Comparison of ENCODE assay signal across 8 cellular contexts in the genomic region with DNA sequence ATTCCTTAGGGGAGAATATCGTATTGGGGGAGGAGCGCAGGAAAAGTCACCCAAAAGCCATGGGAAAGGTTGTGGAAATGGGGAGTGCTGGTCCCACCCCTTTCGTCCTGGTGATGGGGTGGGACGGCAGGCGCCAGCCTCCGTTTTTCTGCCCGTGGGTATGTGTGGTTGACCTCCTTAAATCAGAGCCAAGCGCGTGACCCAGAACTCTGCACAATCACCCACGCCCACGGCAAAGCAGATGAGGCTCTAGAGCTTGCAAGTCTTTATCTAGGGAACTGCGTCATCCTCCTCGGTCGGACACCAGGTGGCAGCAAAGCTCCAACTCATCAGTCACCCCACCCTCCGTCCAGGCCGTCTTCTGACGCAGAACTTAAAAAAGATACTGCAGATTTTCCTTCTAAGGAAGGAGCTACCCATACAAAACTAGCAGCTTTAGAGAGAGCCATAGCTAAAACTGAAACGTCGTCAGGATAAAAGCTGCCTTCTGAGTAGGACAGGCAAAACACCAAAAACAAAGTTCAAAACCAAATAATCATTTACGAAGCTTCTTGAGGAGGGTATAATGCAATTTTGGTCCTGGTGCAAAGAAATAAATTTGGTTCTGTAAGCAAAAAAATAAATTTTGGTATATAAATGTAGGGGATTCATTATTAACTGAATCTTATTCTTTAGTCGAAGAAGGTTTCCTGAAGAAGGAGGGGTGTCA.
DNase-seq lines count a peak whose midpoint lies in the region; ATAC-seq and TF ChIP-seq lines count a peak whose summit lies in the region.

No MANE protein-coding gene starts in this region.

- POLR2A ChIA-PET in CD8-positive, alpha-beta memory T cell (lab: Charles Lee) = interaction anchor here (0.5 to 1.6 kb wide), 8 partner anchors 21 to 1143 kb away, joined by 3 to 11 read pairs (median 4); partner anchors contain the start of genes BLZF1, NME7 and SLC19A2

- H3K9me3 Mint-ChIP-seq in CD8-positive, alpha-beta memory T cell = no peaks in the 10 kb centered on the region
- H3K9me3 Mint-ChIP-seq in endothelial cell (ENCODE audit: unreplicated experiment) = no peaks in the 10 kb centered on the region

- peak overlapping the region; percentile 4 to 70 (median 51) for H3K4me3 Mint-ChIP-seq in CD8-positive, alpha-beta memory T cell
- no peak overlapping the region for H3K4me3 Mint-ChIP-seq in endothelial cell (ENCODE audit: unreplicated experiment)

- peak; percentile 98 for ATAC-seq in GM21367 (IDR thresholded peaks at IDR 0.05; ENCODE audit: unreplicated experiment)

- H3K4me3 ChIP-seq in CD8-positive, alpha-beta memory T cell (ENCODE audit: low read length) = peak overlapping the region; percentile 23

- H3K27me3 Mint-ChIP-seq in CD8-positive, alpha-beta memory T cell = no peaks in the 10 kb centered on the region
- no peaks in the 10 kb centered on the region for H3K27me3 Mint-ChIP-seq in endothelial cell (ENCODE audit: unreplicated experiment)

- no peaks in the 10 kb centered on the region for H3K27me3 ChIP-seq in CD8-positive, alpha-beta memory T cell (ENCODE audit: insufficient read depth, low read length, poor library complexity, severe bottlenecking)

- H3K27ac ChIP-seq in CD8-positive, alpha-beta memory T cell (ENCODE audit: low read depth, low read length) = peak overlapping the region; percentile 10

- H3K36me3 ChIP-seq in CD8-positive, alpha-beta memory T cell (ENCODE audit: insufficient read depth, low read length) = no peaks in the 10 kb centered on the region

- TF ChIP-seq CTCF in endothelial cell (IDR thresholded peaks at IDR 0.05; ENCODE audit: unreplicated experiment) = peak; percentile 75

- no peaks in the 10 kb centered on the region for H3K9me3 ChIP-seq in CD8-positive, alpha-beta memory T cell (ENCODE audit: low read length)

- H3K4me1 ChIP-seq in CD8-positive, alpha-beta memory T cell (ENCODE audit: insufficient read depth, low read length) = peaks cover 24% of the 10 kb centered on the region

- DNase-seq in CD8-positive, alpha-beta memory T cell = peak; percentile 81 to 92 (median 84)
- DNase-seq in HUDEP-2 (lab: John Stamatoyannopoulos, UW; ENCODE audit: unreplicated experiment in 76 of 76) = peak in 71 of 76 experiments; percentile 6 to 83 (median 55)
- DNase-seq in NOMO-1 treated with DMSO at 0.1 percent for 48 hours (lab: John Stamatoyannopoulos, UW; ENCODE audit: unreplicated experiment) = peak; percentile 89
- DNase-seq in activated CD8-positive, alpha-beta memory T cell treated with anti-CD3 and anti-CD28 coated beads, Interleukin-2, amount 50 U/mL, for 1 hour (ENCODE audit: extremely low read depth) = peak; percentile 79
- peak; percentile 79 for DNase-seq in endothelial cell (ENCODE audit: low spot score)
- DNase-seq in midbrain (lab: John Stamatoyannopoulos, UW) = peak; percentile 86
- DNase-seq in stimulated activated CD8-positive, alpha-beta memory T cell treated with anti-CD3 and anti-CD28 coated beads, Interleukin-2, amount 100 ng/mL, for 48 hours (ENCODE audit: low read depth in 2 of 2) = peak; percentile 79

- peak overlapping the region; percentile 85 to 98 (median 94) for H3K27ac Mint-ChIP-seq in CD8-positive, alpha-beta memory T cell
- H3K27ac Mint-ChIP-seq in endothelial cell (ENCODE audit: unreplicated experiment) = no peak overlapping the region

- peaks cover 54 to 60% (median 57%) of the 10 kb centered on the region in 3 donors for H3K4me1 Mint-ChIP-seq in CD8-positive, alpha-beta memory T cell
- H3K4me1 Mint-ChIP-seq in endothelial cell (ENCODE audit: unreplicated experiment) = no peaks in the 10 kb centered on the region

- H3K36me3 Mint-ChIP-seq in CD8-positive, alpha-beta memory T cell = peaks cover 0 to 4% (median 0%) of the 10 kb centered on the region in 3 donors
- H3K36me3 Mint-ChIP-seq in endothelial cell (ENCODE audit: low read depth, unreplicated experiment) = no peaks in the 10 kb centered on the region

- CTCF ChIA-PET in CD8-positive, alpha-beta memory T cell (lab: Charles Lee) = interaction anchor here (0.5 to 6.0 kb wide), 70 partner anchors 9 to 1369 kb away, joined by 3 to 125 read pairs (median 4); partner anchors contain the start of genes ATP1B1, BLZF1, CCDC181 and NME7

Comparison
In these comparisons a context has a peak if more than half of its experiments do, and no peak if none do; other contexts are left out.
1. Peak in every context shown above with its lines: DNase-seq, ATAC-seq, H3K4me3 ChIP-seq and H3K27ac ChIP-seq.